Comparison of ENCODE assay signal across 17 cellular contexts in genomic region chr1:148308832-148309458, GRCh38.
A peak's percentile ranks its signal among the peaks of the same experiment; 100 is the strongest.
DNase-seq lines count a peak whose midpoint lies in the region; ATAC-seq, FAIRE-seq and TF ChIP-seq lines count a peak whose summit lies in the region.
"Had no signal": no experiment of that assay in that cellular context is flagged by ENCODE, and none has a peak within 500 bp of the region (broad histone marks: within the 10 kb centered on the region; RNA-seq: fewer than 3 reads in every experiment).

No MANE protein-coding gene starts in this region.

- H3K4me1 ChIP-seq in astrocyte (ENCODE audit: insufficient read depth, low read length): peaks cover 7% of the 10 kb centered on the region
- H3K4me1 ChIP-seq: testis had no signal

- no peak overlapping the region for H2AFZ ChIP-seq in astrocyte (ENCODE audit: low read depth, low read length)

- no peak overlapping the region for H3K27ac ChIP-seq in astrocyte (ENCODE audit: low read depth, low read length)
- H3K27ac ChIP-seq: epithelial cell of prostate, KMS-11, testis had no signal

- no peaks in the 10 kb centered on the region for H3K36me3 ChIP-seq in astrocyte (ENCODE audit: insufficient read depth, low read length)

- H3K9me3 ChIP-seq in astrocyte (ENCODE audit: insufficient read depth, low read depth, low read length): no peaks in the 10 kb centered on the region
- H3K9me3 ChIP-seq: testis had no signal

- H3K9ac ChIP-seq in astrocyte (ENCODE audit: low read length): no peak overlapping the region
- H3K9ac ChIP-seq: KMS-11 had no signal

- H3K4me3 ChIP-seq in astrocyte (ENCODE audit: insufficient read depth, low read depth, low read length): peak overlapping the region; percentile 26
- H3K4me3 ChIP-seq in iPS-11a (ENCODE audit: low read depth, low read length): peak overlapping the region; percentile 48
- H3K4me3 ChIP-seq: testis had no signal

- H3K79me2 ChIP-seq in astrocyte (ENCODE audit: insufficient read depth, low read length): no peaks in the 10 kb centered on the region

- no peak for TF ChIP-seq CTCF in astrocyte (IDR thresholded peaks at IDR 0.05; ENCODE audit: insufficient read depth, low read depth, low read length)

- H3K27ac Mint-ChIP-seq in stimulated activated naive CD8-positive, alpha-beta T cell treated with anti-CD3 and anti-CD28 coated beads, Interleukin-15, Interleukin-2, amounts not matched to agents 100 ng/mL and 50 ng/mL, for 24 hours: peak overlapping the region; percentile 50
- no peak overlapping the region for H3K27ac Mint-ChIP-seq in astrocyte (ENCODE audit: unreplicated experiment)
- H3K27ac Mint-ChIP-seq: activated CD8-positive, alpha-beta T cell treated with anti-CD3 and anti-CD28 coated beads for 36 hours; activated T-helper 2 cell treated with anti-CD3 and anti-CD28 coated beads, Interferon-gamma antibody, Interleukin-2, Interleukin-4, amounts not matched to agents 10 μg/mL and 5 μg/mL and 100 μg/mL, durations not matched to agents 14 hours and 24 hours and 36 hours; natural killer cell had no signal

- H3K36me3 Mint-ChIP-seq in stimulated activated naive CD8-positive, alpha-beta T cell treated with anti-CD3 and anti-CD28 coated beads, Interleukin-15, Interleukin-2, amounts not matched to agents 100 ng/mL and 50 ng/mL, for 24 hours (ENCODE audit: low read depth): no peaks in the 10 kb centered on the region
- H3K36me3 Mint-ChIP-seq in astrocyte (ENCODE audit: low read depth, unreplicated experiment): no peaks in the 10 kb centered on the region

- peaks cover 60% of the 10 kb centered on the region for H3K27me3 Mint-ChIP-seq in stimulated activated naive CD8-positive, alpha-beta T cell treated with anti-CD3 and anti-CD28 coated beads, Interleukin-15, Interleukin-2, amounts not matched to agents 100 ng/mL and 50 ng/mL, for 24 hours
- H3K27me3 Mint-ChIP-seq in astrocyte (ENCODE audit: low read depth, unreplicated experiment): peaks cover 60% of the 10 kb centered on the region

- no peak for FAIRE-seq in astrocyte (lab: Jason Lieb, UNC)

- peak overlapping the region; percentile 80 for H3K4me2 ChIP-seq in astrocyte (ENCODE audit: low read length)
- H3K4me2 ChIP-seq: KMS-11 had no signal

- H3K4me3 Mint-ChIP-seq in stimulated activated naive CD8-positive, alpha-beta T cell treated with anti-CD3 and anti-CD28 coated beads, Interleukin-15, Interleukin-2, amounts not matched to agents 100 ng/mL and 50 ng/mL, for 24 hours: no peak overlapping the region
- no peak overlapping the region for H3K4me3 Mint-ChIP-seq in astrocyte (ENCODE audit: unreplicated experiment)
- H3K4me3 Mint-ChIP-seq: activated CD8-positive, alpha-beta T cell treated with anti-CD3 and anti-CD28 coated beads for 36 hours; natural killer cell had no signal

- peaks cover 11% of the 10 kb centered on the region for H3K4me1 Mint-ChIP-seq in stimulated activated naive CD8-positive, alpha-beta T cell treated with anti-CD3 and anti-CD28 coated beads, Interleukin-15, Interleukin-2, amounts not matched to agents 100 ng/mL and 50 ng/mL, for 24 hours (ENCODE audit: low read depth)
- peaks cover 3% of the 10 kb centered on the region for H3K4me1 Mint-ChIP-seq in astrocyte (ENCODE audit: low read depth, unreplicated experiment)

- H3K9me3 Mint-ChIP-seq in stimulated activated naive CD8-positive, alpha-beta T cell treated with anti-CD3 and anti-CD28 coated beads, Interleukin-15, Interleukin-2, amounts not matched to agents 100 ng/mL and 50 ng/mL, for 24 hours: no peaks in the 10 kb centered on the region
- H3K9me3 Mint-ChIP-seq in astrocyte (ENCODE audit: unreplicated experiment): peaks cover 18% of the 10 kb centered on the region

- DNase-seq in stimulated activated naive CD8-positive, alpha-beta T cell treated with anti-CD3 and anti-CD28 coated beads, Interleukin-15, Interleukin-2, amounts not matched to agents 100 U/mL and 50 U/mL, for 24 hours: no peak
- no peak for DNase-seq in astrocyte (ENCODE audit: low read depth)
- no peak for DNase-seq in SIG-M5 treated with dmso at 0.1 percent for 504 hours (lab: John Stamatoyannopoulos, UW; ENCODE audit: unreplicated experiment)
- DNase-seq in medulla oblongata (ENCODE audit: extremely low spot score): no peak
- DNase-seq in DMS79 (lab: John Stamatoyannopoulos, UW): no peak
- DNase-seq: activated CD8-positive, alpha-beta T cell treated with anti-CD3 and anti-CD28 coated beads for 36 hours; amygdala; natural killer cell; NCI-H146; stimulated activated CD4-positive, alpha-beta T cell treated with anti-CD3 and anti-CD28 coated beads, Interleukin-2, amount 100 ng/mL, for 24 hours; testis had no signal

- no peak for ATAC-seq in stimulated activated naive CD8-positive, alpha-beta T cell treated with anti-CD3 and anti-CD28 coated beads, Interleukin-15, Interleukin-2, amounts not matched to agents 100 U/mL and 50 U/mL, for 24 hours
- no peak for ATAC-seq in GM18511 (IDR thresholded peaks at IDR 0.05; ENCODE audit: unreplicated experiment)
- ATAC-seq: activated CD8-positive, alpha-beta T cell treated with anti-CD3 and anti-CD28 coated beads for 36 hours; natural killer cell had no signal

- H3K27me3 ChIP-seq in astrocyte (ENCODE audit: insufficient read depth, low read length): peaks cover 30% of the 10 kb centered on the region

- no peaks in the 10 kb centered on the region for H4K20me1 ChIP-seq in astrocyte (ENCODE audit: insufficient read depth, low read length)
